In the genomic region with DNA sequence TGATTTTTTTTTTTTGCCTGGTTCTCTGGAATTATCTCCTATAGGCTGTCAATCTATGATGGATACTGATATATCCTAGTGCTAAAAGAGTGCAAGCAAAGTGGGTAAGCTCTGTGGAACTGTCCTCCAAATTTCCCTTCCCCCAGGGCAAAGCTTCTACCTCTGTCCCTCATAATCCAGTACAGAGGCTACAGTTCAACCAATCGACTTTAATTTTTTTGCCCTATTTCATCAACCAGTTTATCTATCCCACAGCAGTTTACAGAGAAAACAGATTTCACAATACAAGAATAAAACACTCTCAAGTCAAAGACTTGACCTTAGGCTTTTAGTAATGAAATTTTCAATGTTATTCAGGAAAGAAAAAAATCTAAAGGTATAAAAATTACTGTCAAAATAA, we compare ENCODE assay signal across 1 cellular context.
TF ChIP-seq lines count a peak whose summit lies in the region.

No MANE protein-coding gene starts in this region.

TF ChIP-seq in IMR-90, 13 proteins besides CTCF, POLR2A, EP300 and RAD21:
- TF ChIP-seq CEBPB (IDR thresholded peaks at IDR 0.05; ENCODE audit: low read depth, low read length) (peak; percentile 40; the same call in 1 of the 2 replicates), USF2 (IDR thresholded peaks at IDR 0.05; ENCODE audit: low read depth, low read length) (no peak)
TF ChIP-seq in IMR-90: peak in this region for 1.
